ENCODE assay signal across 8 cellular contexts in the genomic region with DNA sequence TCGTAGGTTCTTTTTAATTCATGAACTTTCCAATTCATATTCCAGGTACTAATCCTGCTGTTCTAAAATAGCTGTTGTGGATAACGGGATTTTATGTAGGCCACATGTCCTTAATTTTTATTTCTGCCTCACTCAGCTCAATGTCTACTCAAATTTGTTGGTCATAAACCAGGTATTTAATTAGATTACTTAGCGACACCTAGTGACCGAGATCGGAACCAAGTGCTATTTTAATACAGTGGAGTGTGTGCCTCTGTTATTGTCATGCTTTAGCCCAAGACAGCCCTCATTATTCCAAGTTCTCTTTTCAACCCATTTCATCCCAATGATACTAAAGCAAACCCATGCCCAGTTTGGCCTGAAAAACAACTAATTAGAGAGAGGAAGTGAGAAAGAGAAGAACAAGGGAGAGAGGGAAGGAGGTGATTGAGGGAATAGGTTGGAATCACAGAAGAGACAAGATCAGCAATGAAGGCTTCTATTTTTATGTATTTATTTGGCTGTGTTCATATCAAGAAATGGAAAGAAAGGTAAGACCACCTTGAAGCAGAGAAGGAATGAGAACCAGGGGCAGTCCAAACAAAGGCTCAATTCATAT. TPM values are rescaled to one million over a fixed set of nuclear protein-coding genes. Genes with fewer than 3 reads are reported as not detected.
DNase-seq lines count a peak whose midpoint lies in the region; ATAC-seq and TF ChIP-seq lines count a peak whose summit lies in the region.

No MANE protein-coding gene starts in this region.

- no peaks in the 10 kb centered on the region for H3K79me2 ChIP-seq in HCT116 (ENCODE audit: insufficient read depth, low read length)

- CTCF ChIA-PET in HCT116 (lab: Charles Lee): interaction anchor here (0.6 to 2.2 kb wide), 16 partner anchors 8 to 589 kb away, joined by 3 to 32 read pairs (median 4); a partner anchor contains a TSS

- H3K4me2 ChIP-seq in HCT116 (ENCODE audit: low read length): no peak overlapping the region

- peak; percentile 71 for DNase-seq in G401 (ENCODE audit: low spot score)
- peak; percentile 39 for DNase-seq in HCT116 (ENCODE audit: low read depth, low spot score)
- peak; percentile 44 to 47 for DNase-seq in NCI-H187 (lab: John Stamatoyannopoulos, UW)
- DNase-seq in T1000 (lab: John Stamatoyannopoulos, UW): peak; percentile 41
- peak; percentile 20 for DNase-seq in brain pericyte (ENCODE audit: low read depth, low spot score)
- peak; percentile 71 for DNase-seq in iris pigment epithelial cell (ENCODE audit: low read depth)
- DNase-seq in stimulated activated CD4-positive, alpha-beta T cell treated with anti-CD3 and anti-CD28 coated beads, Interleukin-2, amount 100 ng/mL, for 4 hours (ENCODE audit: low read depth): peak; percentile 52

- POLR2A ChIA-PET in HCT116 (lab: Charles Lee): no interaction called here

- H3K9me3 ChIP-seq in HCT116 (ENCODE audit: control insufficient read depth in 1 of 2, insufficient read depth in 1 of 2, low read depth in 1 of 2, low read length in 2 of 2): no peaks in the 10 kb centered on the region

- no peaks in the 10 kb centered on the region for H3K9me2 ChIP-seq in HCT116 (ENCODE audit: insufficient read depth)

- BruUV-seq in HCT116 (replicated peaks; lab: Mats Ljungman, UMichigan): no TSS peak

- in situ Hi-C loops in G401 (cut with HindIII; ENCODE audit: low sequenced_read_pairs): no loop called here

- H3K4me3 ChIP-seq in HCT116 (replicated peaks in 1 of 2; ENCODE audit: low read depth in 1 of 2, low read length in 2 of 2): no peak overlapping the region

- no peak overlapping the region for H3K9ac ChIP-seq in HCT116 (ENCODE audit: low read length)

- no peaks in the 10 kb centered on the region for H4K20me1 ChIP-seq in HCT116 (ENCODE audit: insufficient read depth)

- RAD21 ChIA-PET in HCT116 (lab: Charles Lee; ENCODE audit: low non-redundant PET in 1 of 2, low total read pairs in 2 of 2, uncharacterized antibody in 2 of 2, unreplicated experiment in 2 of 2): no interaction called here

- TF ChIP-seq RAD21 in HCT116 (IDR thresholded peaks at IDR 0.05; ENCODE audit: low read depth): peak; percentile 82

- intact Hi-C loops in HCT116 (cut with micrococcal nuclease): loop anchor here (1.0 kb wide), 2 partner anchors 502 to 588 kb away; no protein-coding TSS in a partner anchor

- TF ChIP-seq CTCF in HCT116 (IDR thresholded peaks at IDR 0.05 in 2 of 3, conservative IDR thresholded peaks at IDR 0.05 in 1 of 3; ENCODE audit: borderline replicate concordance in 1 of 3, insufficient read depth in 1 of 3, low read depth in 2 of 3, low read length in 2 of 3): peak; percentile 47 to 81 (median 70)

- H3K27ac ChIP-seq in HCT116 (ENCODE audit: low read depth, low read length): no peak overlapping the region

- no peak for TF ChIP-seq POLR2A in HCT116 (IDR thresholded peaks at IDR 0.05; ENCODE audit: borderline replicate concordance, extremely low read depth, insufficient read depth, insufficient read length)

- H2AFZ ChIP-seq in HCT116 (ENCODE audit: low read depth, low read length, poor library complexity, severe bottlenecking): peak overlapping the region; percentile 17

- no peaks in the 10 kb centered on the region for H3K4me1 ChIP-seq in HCT116 (ENCODE audit: control insufficient read depth in 1 of 2, insufficient read depth in 2 of 2, low read length in 2 of 2)

- no peaks in the 10 kb centered on the region for H3K27me3 ChIP-seq in HCT116 (ENCODE audit: insufficient read depth, low read length)

- no peaks in the 10 kb centered on the region for H3K36me3 ChIP-seq in HCT116 (ENCODE audit: control insufficient read depth in 1 of 2, insufficient read depth in 2 of 2, low read length in 2 of 2)

- ATAC-seq in HCT116 (peak; percentile 92), HG02763 (IDR thresholded peaks at IDR 0.05; ENCODE audit: unreplicated experiment) (no peak)

TF ChIP-seq in HCT116, 20 proteins besides CTCF, POLR2A, EP300 and RAD21:
- TF ChIP-seq EZH2 (IDR thresholded peaks at IDR 0.05) (no peak), ZFX (IDR thresholded peaks at IDR 0.05) (no peak), EGR1 (IDR thresholded peaks at IDR 0.05; ENCODE audit: low read depth) (no peak), JUND (IDR thresholded peaks at IDR 0.05) (no peak), SP1 (IDR thresholded peaks at IDR 0.05; ENCODE audit: low read depth) (no peak), FOSL1 (IDR thresholded peaks at IDR 0.05; ENCODE audit: low read depth) (0 out of 2 replicates have a peak, but pooled peaks have one; percentile 11), CBX3 (IDR thresholded peaks at IDR 0.05; ENCODE audit: low read depth) (0 out of 2 replicates have a peak, but pooled peaks have one; percentile 54)
TF ChIP-seq in HCT116: peak in this region for 2.

RNA-seq across cellular contexts. Expression of a gene that starts 45.9 kb away (rescaled TPM):
- total RNA-seq in G401 (2014; rRNA removed; shearing (Covaris generic)): not detected in 2 replicates
- not detected for total RNA-seq in HCT116 (2021; ENCODE audit: unreplicated experiment)
- not detected in 2 replicates for polyA plus RNA-seq in HCT116 (2012)

Comparison
In these comparisons a context has a peak if more than half of its experiments do, and no peak if none do; other contexts are left out.
1. DNase-seq: peak in every context shown above with its lines; median percentile 71 in G401; 71 in iris pigment epithelial cell; 52 in stimulated activated CD4-positive, alpha-beta T cell treated with anti-CD3 and anti-CD28 coated beads, Interleukin-2, amount 100 ng/mL, for 4 hours; 46 in NCI-H187; 41 in T1000; 39 in HCT116; 20 in brain pericyte.